Comparison of ENCODE assay signal across 12 cellular contexts in the genomic region with DNA sequence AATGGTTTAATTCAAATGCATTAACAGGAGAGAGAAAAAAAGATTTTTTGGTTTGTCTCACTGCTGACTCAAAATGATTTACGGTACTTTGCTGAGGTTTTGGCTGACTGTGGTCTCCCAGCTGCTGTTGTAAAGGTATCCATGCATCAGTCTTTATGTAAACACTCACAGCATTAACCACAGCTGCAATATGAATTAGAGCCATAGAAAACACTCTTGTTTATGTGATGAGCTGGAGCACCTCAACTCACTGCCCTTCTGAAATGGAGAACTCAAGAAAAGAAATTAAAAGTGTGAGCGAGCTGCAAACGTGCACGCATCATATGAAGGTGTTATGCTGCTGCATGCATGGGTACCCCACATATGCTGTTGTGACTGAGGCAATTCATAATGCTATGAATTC.
DNase-seq lines count a peak whose midpoint lies in the region; ATAC-seq and TF ChIP-seq lines count a peak whose summit lies in the region.
"Had no signal": no experiment of that assay in that cellular context is flagged by ENCODE, and none has a peak within 500 bp of the region (broad histone marks: within the 10 kb centered on the region; RNA-seq: fewer than 3 reads in every experiment).

No MANE protein-coding gene starts in this region.

- no peak overlapping the region for H2AFZ ChIP-seq in fibroblast of lung (ENCODE audit: low read length)

- no peaks in the 10 kb centered on the region for H3K36me3 Mint-ChIP-seq in activated CD4-positive, alpha-beta T cell treated with anti-CD3 and anti-CD28 coated beads, Interleukin-2, amount 10 ng/mL, durations not matched to agents 7 days and 5 days (ENCODE audit: low read depth)
- H3K36me3 Mint-ChIP-seq in naive thymus-derived CD4-positive, alpha-beta T cell: peaks cover 0 to 3% (median 0%) of the 10 kb centered on the region in 5 donors

- CTCF ChIA-PET in activated CD4-positive, alpha-beta T cell treated with anti-CD3 and anti-CD28 coated beads, Interleukin-2, amount 10 ng/mL, durations not matched to agents 7 days and 5 days (lab: Charles Lee): no interaction called here
- CTCF ChIA-PET in naive thymus-derived CD4-positive, alpha-beta T cell (lab: Charles Lee): no interaction called here

- H3K36me3 ChIP-seq in fibroblast of lung (ENCODE audit: control insufficient read depth, insufficient read depth, low read length): no peaks in the 10 kb centered on the region
- H3K36me3 ChIP-seq in naive thymus-derived CD4-positive, alpha-beta T cell (ENCODE audit: control insufficient read depth in 2 of 3, insufficient read depth in 3 of 3, low read length in 3 of 3): no peaks in the 10 kb centered on the region

- H3K4me3 Mint-ChIP-seq in activated CD4-positive, alpha-beta T cell treated with anti-CD3 and anti-CD28 coated beads, Interleukin-2, amount 10 ng/mL, durations not matched to agents 7 days and 5 days: no peak overlapping the region
- H3K4me3 Mint-ChIP-seq in naive thymus-derived CD4-positive, alpha-beta T cell: no peak overlapping the region
- H3K4me3 Mint-ChIP-seq: activated T-cell treated with anti-CD3 and anti-CD28 coated beads, Interleukin-2, amount 50 U/mL, for 72 hours had no signal

- TF ChIP-seq CTCF in GM12865 (IDR thresholded peaks at IDR 0.05; ENCODE audit: insufficient read depth, low read depth, low read length, missing control alignments) (no peak), fibroblast of lung (conservative IDR thresholded peaks at IDR 0.05 in 1 of 2, IDR thresholded peaks at IDR 0.05 in 1 of 2; ENCODE audit: low read depth in 1 of 2, low read length in 2 of 2) (no peak)

- H3K9ac ChIP-seq in fibroblast of lung (ENCODE audit: insufficient read depth, low read length): no peak overlapping the region

- H3K4me1 Mint-ChIP-seq in activated CD4-positive, alpha-beta T cell treated with anti-CD3 and anti-CD28 coated beads, Interleukin-2, amount 10 ng/mL, durations not matched to agents 7 days and 5 days: no peaks in the 10 kb centered on the region
- no peaks in the 10 kb centered on the region for H3K4me1 Mint-ChIP-seq in naive thymus-derived CD4-positive, alpha-beta T cell

- no peaks in the 10 kb centered on the region for H4K20me1 ChIP-seq in fibroblast of lung (ENCODE audit: control insufficient read depth, extremely low read depth, insufficient read depth, low read length)

- intact Hi-C loops in naive thymus-derived CD4-positive, alpha-beta T cell (cut with micrococcal nuclease): no loop called here

- peak overlapping the region; percentile 46 for H3K4me2 ChIP-seq in fibroblast of lung (ENCODE audit: extremely low read depth, insufficient read depth, low read length)

- H3K27ac ChIP-seq in fibroblast of lung (ENCODE audit: insufficient read depth, low read length): peak overlapping the region; percentile 69
- no peak overlapping the region for H3K27ac ChIP-seq in naive thymus-derived CD4-positive, alpha-beta T cell (ENCODE audit: low read depth, low read length)
- H3K27ac ChIP-seq: HL-60, SK-N-MC had no signal

- H3K27me3 Mint-ChIP-seq in activated CD4-positive, alpha-beta T cell treated with anti-CD3 and anti-CD28 coated beads, Interleukin-2, amount 10 ng/mL, durations not matched to agents 7 days and 5 days: peaks cover 4% of the 10 kb centered on the region
- peaks cover 0 to 19% (median 0%) of the 10 kb centered on the region in 5 donors for H3K27me3 Mint-ChIP-seq in naive thymus-derived CD4-positive, alpha-beta T cell

- POLR2A ChIA-PET in activated CD4-positive, alpha-beta T cell treated with anti-CD3 and anti-CD28 coated beads, Interleukin-2, amount 10 ng/mL, durations not matched to agents 7 days and 5 days (lab: Charles Lee): no interaction called here
- POLR2A ChIA-PET in naive thymus-derived CD4-positive, alpha-beta T cell (lab: Charles Lee): no interaction called here

- H3K9me3 Mint-ChIP-seq in activated CD4-positive, alpha-beta T cell treated with anti-CD3 and anti-CD28 coated beads, Interleukin-2, amount 10 ng/mL, durations not matched to agents 7 days and 5 days: no peaks in the 10 kb centered on the region
- peaks cover 0 to 6% (median 0%) of the 10 kb centered on the region in 11 donors for H3K9me3 Mint-ChIP-seq in naive thymus-derived CD4-positive, alpha-beta T cell
- H3K9me3 Mint-ChIP-seq: activated T-cell treated with anti-CD3 and anti-CD28 coated beads, Interleukin-2, amount 50 U/mL, for 72 hours had no signal

- no peaks in the 10 kb centered on the region for H3K27me3 ChIP-seq in fibroblast of lung (ENCODE audit: control insufficient read depth, insufficient read depth, low read length)
- H3K27me3 ChIP-seq in naive thymus-derived CD4-positive, alpha-beta T cell (ENCODE audit: control insufficient read depth in 2 of 2, insufficient read depth in 2 of 2, low read length in 2 of 2): no peaks in the 10 kb centered on the region

- no peaks in the 10 kb centered on the region for H3K9me3 ChIP-seq in fibroblast of lung (ENCODE audit: control insufficient read depth, insufficient read depth, low read depth, low read length)
- no peaks in the 10 kb centered on the region for H3K9me3 ChIP-seq in naive thymus-derived CD4-positive, alpha-beta T cell (ENCODE audit: control insufficient read depth in 2 of 3, low read length in 3 of 3)

- peaks cover 13% of the 10 kb centered on the region for H3K4me1 ChIP-seq in fibroblast of lung (ENCODE audit: control insufficient read depth, extremely low read depth, insufficient read depth, low read length)
- no peaks in the 10 kb centered on the region for H3K4me1 ChIP-seq in naive thymus-derived CD4-positive, alpha-beta T cell (ENCODE audit: control insufficient read depth in 2 of 2, insufficient read depth in 2 of 2, low read length in 2 of 2)

- H3K79me2 ChIP-seq in fibroblast of lung (ENCODE audit: control insufficient read depth, insufficient read depth, low read length): no peaks in the 10 kb centered on the region

- DNase-seq in GM12865 (ENCODE audit: low read depth) (peak; percentile 91), fibroblast of lung (ENCODE audit: low read depth in 2 of 2) (peak; percentile 91 to 92), CD1c-positive myeloid dendritic cell (ENCODE audit: extremely low spot score) (no peak), HUDEP-2 (lab: John Stamatoyannopoulos, UW; ENCODE audit: unreplicated experiment in 76 of 76) (no peak)
- no peak for DNase-seq in activated CD4-positive, alpha-beta T cell treated with anti-CD3 and anti-CD28 coated beads, Interleukin-2, amount 10 ng/mL, durations not matched to agents 7 days and 5 days
- DNase-seq in naive thymus-derived CD4-positive, alpha-beta T cell: no peak
- DNase-seq: activated T-cell treated with anti-CD3 and anti-CD28 coated beads, Interleukin-2, amount 50 U/mL, for 72 hours; DMS 273 treated with DMSO at 0.1 percent for 48 hours had no signal

- no peak overlapping the region for H3K27ac Mint-ChIP-seq in activated CD4-positive, alpha-beta T cell treated with anti-CD3 and anti-CD28 coated beads, Interleukin-2, amount 10 ng/mL, durations not matched to agents 7 days and 5 days
- no peak overlapping the region for H3K27ac Mint-ChIP-seq in naive thymus-derived CD4-positive, alpha-beta T cell
- H3K27ac Mint-ChIP-seq: activated T-cell treated with anti-CD3 and anti-CD28 coated beads, Interleukin-2, amount 50 U/mL, for 72 hours had no signal

- ATAC-seq in GM21576 (IDR thresholded peaks at IDR 0.05; ENCODE audit: unreplicated experiment) (peak; percentile 62), HG03565 (IDR thresholded peaks at IDR 0.05; ENCODE audit: unreplicated experiment) (peak; percentile 57)
- no peak for ATAC-seq in naive thymus-derived CD4-positive, alpha-beta T cell
- ATAC-seq: activated T-cell treated with anti-CD3 and anti-CD28 coated beads, Interleukin-2, amount 50 U/mL, for 72 hours had no signal

- no peak overlapping the region for H3K4me3 ChIP-seq in GM12865 (ENCODE audit: low read depth, low read length)
- H3K4me3 ChIP-seq in fibroblast of lung (replicated peaks in 1 of 4; ENCODE audit: control extremely low read depth in 1 of 4, insufficient read depth in 1 of 4, low read depth in 3 of 4, low read length in 4 of 4): no peak overlapping the region
- no peak overlapping the region for H3K4me3 ChIP-seq in naive thymus-derived CD4-positive, alpha-beta T cell (ENCODE audit: low read length)
- H3K4me3 ChIP-seq: SK-N-MC had no signal

Comparison
In these comparisons a context has a peak if more than half of its experiments do, and no peak if none do; other contexts are left out.
1. DNase-seq: peak in GM12865 (single experiment) and fibroblast of lung (2 of 2); none in activated CD4-positive, alpha-beta T cell treated with anti-CD3 and anti-CD28 coated beads, Interleukin-2, amount 10 ng/mL, durations not matched to agents 7 days and 5 days (single experiment), CD1c-positive myeloid dendritic cell (single experiment), naive thymus-derived CD4-positive, alpha-beta T cell (0 of 9) and HUDEP-2 (0 of 76).